19 cellular contexts compared by ENCODE assay signal in the genomic region with DNA sequence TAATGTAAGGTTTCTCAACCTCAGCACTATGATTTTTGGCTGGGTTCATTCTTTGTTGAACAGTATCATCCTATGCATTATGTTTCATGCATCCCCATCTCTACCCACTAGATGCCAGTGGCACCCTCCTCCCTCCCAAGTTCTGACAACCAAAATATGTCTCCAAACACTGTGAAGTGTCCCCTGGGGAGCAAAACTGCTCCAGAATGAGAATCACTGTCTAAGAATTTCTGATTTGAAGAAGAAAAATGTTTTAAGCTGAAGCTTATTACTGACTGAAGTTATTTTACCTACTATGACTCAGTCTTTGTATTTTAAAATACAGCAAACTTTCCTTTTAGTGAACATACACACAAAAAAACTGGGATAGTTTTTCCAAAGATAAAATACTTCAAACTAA. TPM values are rescaled to one million over a fixed set of nuclear protein-coding genes. Genes with fewer than 3 reads are reported as not detected.
A peak's percentile ranks its signal among the peaks of the same experiment; 100 is the strongest.
DNase-seq lines count a peak whose midpoint lies in the region; ATAC-seq, FAIRE-seq and TF ChIP-seq lines count a peak whose summit lies in the region.
"Had no signal": no experiment of that assay in that cellular context is flagged by ENCODE, and none has a peak within 500 bp of the region (broad histone marks: within the 10 kb centered on the region; RNA-seq: fewer than 3 reads in every experiment).

No MANE protein-coding gene starts in this region.

- no peak overlapping the region for H3K27ac ChIP-seq in pancreas
- H3K27ac ChIP-seq: ascending aorta, SJSA1 had no signal

- 0 out of 2 replicates have a peak overlapping the region, but pooled peaks have one; percentile 17 for H3K4me3 Mint-ChIP-seq in HFFc6
- H3K4me3 Mint-ChIP-seq in nephron progenitor cell = no peak overlapping the region
- no peak overlapping the region for H3K4me3 Mint-ChIP-seq in natural killer cell
- H3K4me3 Mint-ChIP-seq: dendritic cell treated with granulocyte-macrophage colony-stimulating factor and Interleukin-4, amounts not matched to agents 40 ng/mL and 50 ng/mL, for 4 days; stimulated activated effector memory CD8-positive, alpha-beta T cell treated with anti-CD3 and anti-CD28 coated beads, Interleukin-12 subunit alpha, Interleukin-12 subunit beta, amount 100 ng/mL, for 72 hours had no signal

- TF ChIP-seq CTCF in HFFc6 (IDR thresholded peaks at IDR 0.05) (peak; percentile 36), astrocyte of the spinal cord (IDR thresholded peaks at IDR 0.05; ENCODE audit: low read depth, low read length) (peak; percentile 10), nephron progenitor cell (IDR thresholded peaks at IDR 0.05) (no peak), natural killer cell (IDR thresholded peaks at IDR 0.05) (no peak), pancreas (IDR thresholded peaks at IDR 0.05) (no peak)

- FAIRE-seq in pancreas (lab: Jason Lieb, UNC) = no peak

- H3K27me3 Mint-ChIP-seq in HFFc6 (ENCODE audit: insufficient read depth) (no peaks in the 10 kb centered on the region; the same call in 1 of the 2 replicates), nephron progenitor cell (ENCODE audit: low read depth, poor library complexity) (peaks cover 5% of the 10 kb centered on the region), natural killer cell (ENCODE audit: low read depth in 2 of 2) (no peaks in the 10 kb centered on the region)
- H3K27me3 Mint-ChIP-seq: CD4-positive, alpha-beta T cell; dendritic cell treated with granulocyte-macrophage colony-stimulating factor and Interleukin-4, amounts not matched to agents 40 ng/mL and 50 ng/mL, for 4 days; naive thymus-derived CD8-positive, alpha-beta T cell; type B pancreatic cell had no signal

- H3K9me3 Mint-ChIP-seq in HFFc6 = peaks cover 4% of the 10 kb centered on the region; the same call in 1 of the 2 replicates
- H3K9me3 Mint-ChIP-seq in nephron progenitor cell = no peaks in the 10 kb centered on the region
- H3K9me3 Mint-ChIP-seq in natural killer cell = no peaks in the 10 kb centered on the region
- H3K9me3 Mint-ChIP-seq: CD4-positive, alpha-beta T cell; dendritic cell treated with granulocyte-macrophage colony-stimulating factor and Interleukin-4, amounts not matched to agents 40 ng/mL and 50 ng/mL, for 4 days; naive thymus-derived CD8-positive, alpha-beta T cell; stimulated activated effector memory CD8-positive, alpha-beta T cell treated with anti-CD3 and anti-CD28 coated beads, Interleukin-12 subunit alpha, Interleukin-12 subunit beta, amount 100 ng/mL, for 72 hours; type B pancreatic cell had no signal

- H3K27me3 ChIP-seq in pancreas = no peaks in the 10 kb centered on the region
- H3K27me3 ChIP-seq: ascending aorta, MG63, SJSA1 had no signal

- in situ Hi-C loops in astrocyte of the spinal cord (cut with HindIII; ENCODE audit: low sequenced_read_pairs) = no loop called here

- ATAC-seq in natural killer cell = no peak
- no peak for ATAC-seq in pancreas
- ATAC-seq: naive thymus-derived CD8-positive, alpha-beta T cell; stimulated activated effector memory CD8-positive, alpha-beta T cell treated with anti-CD3 and anti-CD28 coated beads, Interleukin-12 subunit alpha, Interleukin-12 subunit beta, amount 100 ng/mL, for 72 hours had no signal

- H3K4me1 ChIP-seq in pancreas = peaks cover 0 to 5% (median 4%) of the 10 kb centered on the region in 3 donors

- DNase-seq in AG20443 (ENCODE audit: low spot score) (peak; percentile 9), HFFc6 (peak; percentile 30), astrocyte of the spinal cord (ENCODE audit: low read depth, low spot score) (peak; percentile 52), nephron progenitor cell (no peak), natural killer cell (no peak), pancreas (no peak)
- DNase-seq in activated CD4-positive, alpha-beta T cell treated with anti-CD3 and anti-CD28 coated beads, Interleukin-2, amount 50 U/mL, for 48 hours = no peak
- DNase-seq: activated CD4-positive, CD25-positive, alpha-beta regulatory T cell treated with anti-CD3 and anti-CD28 coated beads, Interleukin-2, amount 50 U/mL, for 72 hours; CD4-positive, alpha-beta T cell; MG63; naive thymus-derived CD8-positive, alpha-beta T cell; NCI-H510A; stimulated activated CD4-positive, alpha-beta T cell treated with anti-CD3 and anti-CD28 coated beads, Interleukin-12 subunit alpha, Interleukin-12 subunit beta, amount 100 ng/mL, for 4 hours; T-helper 9 cell had no signal

- H3K4me1 Mint-ChIP-seq in HFFc6 (ENCODE audit: low read depth) (peaks cover 40% of the 10 kb centered on the region), nephron progenitor cell (peaks cover 28% of the 10 kb centered on the region), natural killer cell (peaks cover 23 to 24% of the 10 kb centered on the region in 2 donors)

- intact Hi-C loops in natural killer cell (cut with micrococcal nuclease) = no loop called here
- intact Hi-C loops in pancreas (cut with DNase I) = no loop called here

- peaks cover 0 to 20% (median 8%) of the 10 kb centered on the region in 3 donors for H3K36me3 ChIP-seq in pancreas

- no peak overlapping the region for H3K4me3 ChIP-seq in astrocyte of the spinal cord (ENCODE audit: low read depth, low read length)
- no peak overlapping the region for H3K4me3 ChIP-seq in pancreas
- H3K4me3 ChIP-seq: ascending aorta, MG63, SJSA1 had no signal

- no peaks in the 10 kb centered on the region for H3K9me3 ChIP-seq in pancreas
- H3K9me3 ChIP-seq: ascending aorta, MG63, SJSA1 had no signal

- H3K27ac Mint-ChIP-seq in HFFc6 (peak overlapping the region; percentile 57), nephron progenitor cell (peak overlapping the region; percentile 54), natural killer cell (no peak overlapping the region)
- H3K27ac Mint-ChIP-seq: dendritic cell treated with granulocyte-macrophage colony-stimulating factor and Interleukin-4, amounts not matched to agents 40 ng/mL and 50 ng/mL, for 4 days; stimulated activated effector memory CD8-positive, alpha-beta T cell treated with anti-CD3 and anti-CD28 coated beads, Interleukin-12 subunit alpha, Interleukin-12 subunit beta, amount 100 ng/mL, for 72 hours; type B pancreatic cell had no signal

- H3K36me3 Mint-ChIP-seq in HFFc6 (ENCODE audit: low read depth) (peaks cover 9% of the 10 kb centered on the region; the same call in 1 of the 2 replicates), nephron progenitor cell (ENCODE audit: low read depth) (peaks cover 18% of the 10 kb centered on the region), natural killer cell (no peaks in the 10 kb centered on the region)
- H3K36me3 Mint-ChIP-seq: type B pancreatic cell had no signal

RNA-seq across cellular contexts. Expression of gene THADA, which starts 3.4 kb away (rescaled TPM):
- 10 to 100 TPM; 14.3 to 20.5 (median 17.3) TPM for total RNA-seq in HFFc6 (2021; fragmentation: NEBNext Ultra II Directional; extraction: Animal tissue kit (Norgen Biotek cat#: 25700))
- 10 to 100 TPM; 34.1 to 35.7 (median 35.3) TPM for total RNA-seq in natural killer cell
- 10 to 100 TPM; 15.9 to 25.1 (median 19.1) TPM for total RNA-seq in pancreas
- 10 to 100 TPM in 1 of 2 donors, 1 to 10 TPM in 1; 9.4 to 13.3 TPM for polyA plus RNA-seq in pancreas

RNA-seq across cellular contexts. Expression of gene PLEKHH2, which starts 44.6 kb away (rescaled TPM):
- total RNA-seq in HFFc6 (2021; fragmentation: NEBNext Ultra II Directional; extraction: Animal tissue kit (Norgen Biotek cat#: 25700)) = under 1 TPM in 5 of 6 experiments, not detected in 1; 0.09 to 0.33 (median 0.24) TPM
- total RNA-seq in natural killer cell (under 1 TPM; 0.07 to 0.28 (median 0.19) TPM), pancreas (1 to 10 TPM; 1.6 to 5.3 (median 3.6) TPM)
- 1 to 10 TPM; 2.7 to 3.2 TPM for polyA plus RNA-seq in pancreas

Comparison
In these comparisons a context has a peak if more than half of its experiments do, and no peak if none do; other contexts are left out.
1. DNase-seq: peak in AG20443 (single experiment), HFFc6 (single experiment) and astrocyte of the spinal cord (single experiment); none in nephron progenitor cell (single experiment), natural killer cell (single experiment), pancreas (0 of 6) and activated CD4-positive, alpha-beta T cell treated with anti-CD3 and anti-CD28 coated beads, Interleukin-2, amount 50 U/mL, for 48 hours (0 of 2).
2. H3K27ac Mint-ChIP-seq: peak in HFFc6 (single experiment) and nephron progenitor cell (single experiment); none in natural killer cell (0 of 2).
3. CTCF ChIP-seq: peak in HFFc6 (single experiment) and astrocyte of the spinal cord (single experiment); none in nephron progenitor cell (single experiment), natural killer cell (single experiment) and pancreas (0 of 4).